13 cellular contexts compared by ENCODE assay signal in the genomic region with DNA sequence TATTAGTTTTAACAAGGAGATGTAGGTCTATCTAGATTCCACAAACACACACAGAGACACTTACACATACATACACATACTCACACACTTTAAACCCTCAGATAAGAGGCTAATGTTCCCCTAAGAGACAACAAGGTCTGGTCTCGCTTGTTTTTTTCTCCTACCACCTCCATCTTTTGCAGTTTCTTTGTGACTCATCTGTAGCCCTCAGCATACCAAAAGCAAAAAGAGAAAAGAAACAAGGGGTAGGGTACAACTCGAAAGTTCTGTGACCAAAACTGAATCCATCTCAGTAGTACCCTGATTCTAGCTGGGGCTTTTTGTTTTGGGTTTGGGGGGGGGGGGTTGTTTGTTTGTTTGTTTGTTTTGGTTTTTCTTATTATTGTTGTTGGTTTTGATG. TPM values are rescaled to one million over a fixed set of nuclear protein-coding genes. Genes with fewer than 3 reads are reported as not detected.
DNase-seq lines count a peak whose midpoint lies in the region; ATAC-seq lines count a peak whose summit lies in the region.
"Had no signal": no experiment of that assay in that cellular context is flagged by ENCODE, and none has a peak within 500 bp of the region (broad histone marks: within the 10 kb centered on the region; RNA-seq: fewer than 3 reads in every experiment).

No MANE protein-coding gene starts in this region.

- H3K4me1 Mint-ChIP-seq in T-helper 17 cell, result no peaks in the 10 kb centered on the region
- H3K4me1 Mint-ChIP-seq: nephron progenitor cell had no signal

- no peaks in the 10 kb centered on the region for H3K9me3 ChIP-seq in T-helper 17 cell (ENCODE audit: control insufficient read depth, low read length, poor library complexity, severe bottlenecking)
- H3K9me3 ChIP-seq: BE2C had no signal

- H3K27ac Mint-ChIP-seq in T-helper 17 cell, result no peak overlapping the region
- H3K27ac Mint-ChIP-seq: nephron progenitor cell had no signal

- H3K27me3 Mint-ChIP-seq in T-helper 17 cell, result peaks cover 69% of the 10 kb centered on the region

- peaks cover 5% of the 10 kb centered on the region for H3K36me3 Mint-ChIP-seq in T-helper 17 cell (ENCODE audit: low read depth)

- DNase-seq in HT-29 (ENCODE audit: low spot score), result no peak
- DNase-seq in T-helper 17 cell, result no peak
- no peak for DNase-seq in stimulated activated CD4-positive, alpha-beta T cell treated with anti-CD3 and anti-CD28 coated beads, Interleukin-12 subunit alpha, Interleukin-12 subunit beta, amount 100 ng/mL, for 4 hours
- DNase-seq: activated T-cell treated with anti-CD3 and anti-CD28 coated beads, Interleukin-2, amount 50 U/mL, for 4 hours; BE2C; NCI-H1417; nephron progenitor cell had no signal

- ATAC-seq in GM18499 (IDR thresholded peaks at IDR 0.05; ENCODE audit: insufficient read depth, unreplicated experiment) (peak; percentile 85), GM19467 (IDR thresholded peaks at IDR 0.05; ENCODE audit: unreplicated experiment) (peak; percentile 60), HG02884 (IDR thresholded peaks at IDR 0.05; ENCODE audit: unreplicated experiment) (peak; percentile 96), HG03571 (IDR thresholded peaks at IDR 0.05; ENCODE audit: unreplicated experiment) (peak; percentile 82), GM19397 (IDR thresholded peaks at IDR 0.05; ENCODE audit: unreplicated experiment) (no peak), T-helper 17 cell (no peak)
- ATAC-seq: activated T-cell treated with anti-CD3 and anti-CD28 coated beads, Interleukin-2, amount 50 U/mL, for 4 hours had no signal

- H3K4me3 Mint-ChIP-seq in T-helper 17 cell, result no peak overlapping the region
- H3K4me3 Mint-ChIP-seq: activated T-cell treated with anti-CD3 and anti-CD28 coated beads, Interleukin-2, amount 50 U/mL, for 4 hours; nephron progenitor cell had no signal

RNA-seq across cellular contexts. Expression of gene EXOSC9, which starts 12.2 kb away (rescaled TPM):
- total RNA-seq in HT-29 (2014; rRNA removed; shearing (Covaris generic)), result 19.0 and 24.6 TPM in 2 replicates
- 10 to 100 TPM; 57.6 to 58.8 TPM for total RNA-seq in T-helper 17 cell

RNA-seq across cellular contexts. Expression of gene SMIM43, which starts 23.9 kb away (rescaled TPM):
- total RNA-seq in HT-29 (2014; rRNA removed; shearing (Covaris generic)), result not detected in 2 replicates
- not detected for total RNA-seq in T-helper 17 cell
- total RNA-seq: activated T-cell treated with anti-CD3 and anti-CD28 coated beads, Interleukin-2, amount 50 U/mL, for 4 hours; epithelial cell of proximal tubule had no signal

RNA-seq across cellular contexts. Expression of gene CCNA2, which starts 34.8 kb away (rescaled TPM):
- 90.9 and 94.6 TPM in 2 replicates for total RNA-seq in HT-29 (2014; rRNA removed; shearing (Covaris generic))
- under 1 TPM; 0.25 to 0.57 TPM for total RNA-seq in T-helper 17 cell

Comparison
In these comparisons a context has a peak if more than half of its experiments do, and no peak if none do; other contexts are left out.
1. ATAC-seq: peak in GM18499 (single experiment), GM19467 (single experiment), HG02884 (single experiment) and HG03571 (single experiment); none in GM19397 (single experiment) and T-helper 17 cell (single experiment).
2. RNA of gene CCNA2, which starts 34.8 kb away (total RNA-seq): 90.9 to 94.6 TPM in HT-29; 0.25 to 0.57 TPM in T-helper 17 cell; every median in the first group is over 10 times any median in the second.